12 cellular contexts compared by ENCODE assay signal in genomic region chr15:47473857-47474256, GRCh38.
DNase-seq lines count a peak whose midpoint lies in the region; ATAC-seq and TF ChIP-seq lines count a peak whose summit lies in the region.
"Had no signal": no experiment of that assay in that cellular context is flagged by ENCODE, and none has a peak within 500 bp of the region (broad histone marks: within the 10 kb centered on the region; RNA-seq: fewer than 3 reads in every experiment).

No MANE protein-coding gene starts in this region.

- no peak overlapping the region for H3K4me3 Mint-ChIP-seq in activated CD4-positive, alpha-beta T cell treated with anti-CD3 and anti-CD28 coated beads for 36 hours
- H3K4me3 Mint-ChIP-seq: activated CD8-positive, alpha-beta memory T cell treated with anti-CD3 and anti-CD28 coated beads, Interleukin-2, amount 10 ng/mL, durations not matched to agents 7 days and 5 days; activated naive CD8-positive, alpha-beta T cell; H9 had no signal

- CTCF ChIA-PET in activated CD4-positive, alpha-beta T cell treated with anti-CD3 and anti-CD28 coated beads for 36 hours (lab: Charles Lee), result interaction anchor here (0.6 to 1.0 kb wide), 2 partner anchors 9 to 512 kb away, joined by 3 read pairs; no protein-coding TSS in a partner anchor

- TF ChIP-seq CTCF in AG10803 (conservative IDR thresholded peaks at IDR 0.05; ENCODE audit: low read length) (no peak), astrocyte of the spinal cord (IDR thresholded peaks at IDR 0.05; ENCODE audit: low read depth, low read length) (no peak), right atrium auricular region (IDR thresholded peaks at IDR 0.05) (no peak), prostate gland (IDR thresholded peaks at IDR 0.05) (no peak)

- no peaks in the 10 kb centered on the region for H3K36me3 Mint-ChIP-seq in activated CD4-positive, alpha-beta T cell treated with anti-CD3 and anti-CD28 coated beads for 36 hours (ENCODE audit: low read depth)
- H3K36me3 Mint-ChIP-seq: activated CD8-positive, alpha-beta memory T cell treated with anti-CD3 and anti-CD28 coated beads, Interleukin-2, amount 10 ng/mL, durations not matched to agents 7 days and 5 days; activated naive CD8-positive, alpha-beta T cell had no signal

- H3K27ac ChIP-seq in right atrium auricular region (peak overlapping the region in 1 of 2 donors; percentile 42), prostate gland (no peak overlapping the region)

- H3K36me3 ChIP-seq in right atrium auricular region, result no peaks in the 10 kb centered on the region
- H3K36me3 ChIP-seq in prostate gland, result no peaks in the 10 kb centered on the region

- ATAC-seq in activated CD4-positive, alpha-beta T cell treated with anti-CD3 and anti-CD28 coated beads for 36 hours, result no peak
- no peak for ATAC-seq in GM19397 (IDR thresholded peaks at IDR 0.05; ENCODE audit: unreplicated experiment)
- ATAC-seq: activated CD8-positive, alpha-beta memory T cell treated with anti-CD3 and anti-CD28 coated beads, Interleukin-2, amount 10 ng/mL, durations not matched to agents 7 days and 5 days had no signal

- no peak overlapping the region for H3K4me3 ChIP-seq in AG10803 (ENCODE audit: low read length)
- no peak overlapping the region for H3K4me3 ChIP-seq in astrocyte of the spinal cord (ENCODE audit: low read depth, low read length)
- no peak overlapping the region for H3K4me3 ChIP-seq in right atrium auricular region
- H3K4me3 ChIP-seq in prostate gland, result no peak overlapping the region

- intact Hi-C loops in prostate gland (cut with DNase I), result no loop called here
- intact Hi-C loops in activated CD4-positive, alpha-beta T cell treated with anti-CD3 and anti-CD28 coated beads for 36 hours (cut with DNase I, micrococcal nuclease), result loop anchor here in 1 of 2 experiments (5.0 kb wide), 1 partner anchor 513 kb away; no protein-coding TSS in a partner anchor

- DNase-seq in AG10803 (ENCODE audit: low read depth) (peak; percentile 31), astrocyte of the spinal cord (ENCODE audit: low read depth, low spot score) (peak; percentile 37), right atrium auricular region (ENCODE audit: low spot score) (peak; percentile 74), prostate gland (ENCODE audit: low spot score) (peak; percentile 4), NCI-H128 (lab: John Stamatoyannopoulos, UW; ENCODE audit: unreplicated experiment) (no peak), kidney tubule cell (ENCODE audit: low spot score) (no peak)
- DNase-seq in activated CD4-positive, alpha-beta T cell treated with anti-CD3 and anti-CD28 coated beads for 36 hours, result no peak
- DNase-seq: activated CD8-positive, alpha-beta memory T cell treated with anti-CD3 and anti-CD28 coated beads, Interleukin-2, amount 10 ng/mL, durations not matched to agents 7 days and 5 days; H9; MV-4-11 had no signal

- H3K9me3 Mint-ChIP-seq in activated CD4-positive, alpha-beta T cell treated with anti-CD3 and anti-CD28 coated beads for 36 hours (ENCODE audit: low read depth), result peaks cover 3% of the 10 kb centered on the region
- H3K9me3 Mint-ChIP-seq: H9 had no signal

- POLR2A ChIA-PET in activated CD4-positive, alpha-beta T cell treated with anti-CD3 and anti-CD28 coated beads for 36 hours (lab: Charles Lee), result no interaction called here

- no peak overlapping the region for H3K27ac Mint-ChIP-seq in activated CD4-positive, alpha-beta T cell treated with anti-CD3 and anti-CD28 coated beads for 36 hours
- H3K27ac Mint-ChIP-seq: activated CD8-positive, alpha-beta memory T cell treated with anti-CD3 and anti-CD28 coated beads, Interleukin-2, amount 10 ng/mL, durations not matched to agents 7 days and 5 days; activated naive CD8-positive, alpha-beta T cell; H9 had no signal

- 18% methylated on average over 4 of the region's 4 CpGs for WGBS in prostate gland

- H3K9me3 ChIP-seq in right atrium auricular region, result no peaks in the 10 kb centered on the region
- H3K9me3 ChIP-seq in prostate gland, result no peaks in the 10 kb centered on the region

- no peaks in the 10 kb centered on the region for H3K4me1 Mint-ChIP-seq in activated CD4-positive, alpha-beta T cell treated with anti-CD3 and anti-CD28 coated beads for 36 hours
- H3K4me1 Mint-ChIP-seq: activated CD8-positive, alpha-beta memory T cell treated with anti-CD3 and anti-CD28 coated beads, Interleukin-2, amount 10 ng/mL, durations not matched to agents 7 days and 5 days had no signal

- peaks cover 0 to 16% of the 10 kb centered on the region in 2 donors for H3K4me1 ChIP-seq in right atrium auricular region
- H3K4me1 ChIP-seq in prostate gland (replicated peaks), result no peaks in the 10 kb centered on the region

- H3K27me3 ChIP-seq in right atrium auricular region (no peaks in the 10 kb centered on the region), prostate gland (replicated peaks; ENCODE audit: insufficient read depth) (no peaks in the 10 kb centered on the region)

- TF ChIP-seq POLR2A in prostate gland (IDR thresholded peaks at IDR 0.05), result no peak

- in situ Hi-C loops in astrocyte of the spinal cord (cut with HindIII; ENCODE audit: low sequenced_read_pairs), result no loop called here

- H3K27me3 Mint-ChIP-seq in activated CD4-positive, alpha-beta T cell treated with anti-CD3 and anti-CD28 coated beads for 36 hours, result peaks cover 2% of the 10 kb centered on the region
- H3K27me3 Mint-ChIP-seq: activated CD8-positive, alpha-beta memory T cell treated with anti-CD3 and anti-CD28 coated beads, Interleukin-2, amount 10 ng/mL, durations not matched to agents 7 days and 5 days; activated naive CD8-positive, alpha-beta T cell had no signal

Comparison
In these comparisons a context has a peak if more than half of its experiments do, and no peak if none do; other contexts are left out.
1. DNase-seq: peak in AG10803 (single experiment), astrocyte of the spinal cord (single experiment), right atrium auricular region (single experiment) and prostate gland (single experiment); none in activated CD4-positive, alpha-beta T cell treated with anti-CD3 and anti-CD28 coated beads for 36 hours (single experiment), NCI-H128 (single experiment) and kidney tubule cell (single experiment).